Comparison of ENCODE assay signal across 18 cellular contexts in genomic region chr3:84772841-84773240, GRCh38.
DNase-seq lines count a peak whose midpoint lies in the region; ATAC-seq, FAIRE-seq and TF ChIP-seq lines count a peak whose summit lies in the region.
"Had no signal": no experiment of that assay in that cellular context is flagged by ENCODE, and none has a peak within 500 bp of the region (broad histone marks: within the 10 kb centered on the region; RNA-seq: fewer than 3 reads in every experiment).

No MANE protein-coding gene starts in this region.

- H3F3A ChIP-seq in neural cell (ENCODE audit: insufficient read depth, low read length, poor library complexity, severe bottlenecking) = no peaks in the 10 kb centered on the region

- H3K9me3 ChIP-seq in GM12878 (replicated peaks; ENCODE audit: control insufficient read depth, insufficient read depth, low read length) = no peaks in the 10 kb centered on the region
- H3K9me3 ChIP-seq in neural cell (ENCODE audit: low read length) = no peaks in the 10 kb centered on the region
- no peaks in the 10 kb centered on the region for H3K9me3 ChIP-seq in colonic mucosa

- no TSS peak for BruUV-seq in GM12878 (replicated peaks; lab: Mats Ljungman, UMichigan)

- 0% methylated on average over 1 of the region's 1 CpG for WGBS in GM12878 (ENCODE audit: insufficient coverage, insufficient replicate concordance, low lambda C conversion rate, missing lambda C conversion rate)

- H3K27ac ChIP-seq in GM12878 (ENCODE audit: control insufficient read depth, insufficient read depth) (no peak overlapping the region), neural cell (ENCODE audit: low read length) (no peak overlapping the region), colonic mucosa (no peak overlapping the region), caudate nucleus (ENCODE audit: low read depth, low read length) (no peak overlapping the region)
- H3K27ac ChIP-seq: sigmoid colon, transverse colon had no signal

- no peaks in the 10 kb centered on the region for H4K20me1 ChIP-seq in GM12878 (ENCODE audit: control insufficient read depth, insufficient read depth)
- no peaks in the 10 kb centered on the region for H4K20me1 ChIP-seq in neural cell (ENCODE audit: insufficient read depth)

- H3K27me3 ChIP-seq in GM12878 (replicated peaks in 1 of 2; ENCODE audit: control insufficient read depth in 2 of 2, insufficient read depth in 2 of 2, low read length in 1 of 2) = no peaks in the 10 kb centered on the region
- no peaks in the 10 kb centered on the region for H3K27me3 ChIP-seq in neural cell (ENCODE audit: insufficient read depth, low read depth, low read length)
- no peaks in the 10 kb centered on the region for H3K27me3 ChIP-seq in colonic mucosa
- H3K27me3 ChIP-seq: sigmoid colon, transverse colon had no signal

- SMC1A ChIA-PET in GM12878 (lab: Charles Lee; ENCODE audit: uncharacterized antibody, unreplicated experiment) = interaction anchor here (0.7 to 5.0 kb wide), 3 partner anchors 13 to 225 kb away, joined by 3 to 52 read pairs (median 6); no protein-coding TSS in a partner anchor

- H3K79me2 ChIP-seq in GM12878 (ENCODE audit: control insufficient read depth, insufficient read depth, low read length) (no peaks in the 10 kb centered on the region), neural cell (replicated peaks; ENCODE audit: insufficient read depth, low read length) (no peaks in the 10 kb centered on the region)

- in situ Hi-C loops in GM12878 (cut with MboI) = no loop called here

- RAD21 ChIA-PET in GM12878 (lab: Charles Lee; ENCODE audit: unreplicated experiment) = interaction anchor here (5.2 kb wide), 1 partner anchor 225 kb away, joined by 35 read pairs; no protein-coding TSS in a partner anchor

- H3K4me3 ChIP-seq in GM12878 (no peak overlapping the region), neural cell (ENCODE audit: low read length) (no peak overlapping the region), colonic mucosa (no peak overlapping the region)
- H3K4me3 ChIP-seq: K562, sigmoid colon, transverse colon had no signal

- H3K9ac ChIP-seq in GM12878 (ENCODE audit: control insufficient read depth, insufficient read depth, low read length) = no peak overlapping the region
- H3K9ac ChIP-seq in neural cell (ENCODE audit: low read length) = no peak overlapping the region
- H3K9ac ChIP-seq in colonic mucosa (ENCODE audit: low read depth in 2 of 2, low read length in 2 of 2) = no peak overlapping the region

- H3K4me2 ChIP-seq in GM12878 (ENCODE audit: control insufficient read depth, insufficient read depth) (no peak overlapping the region), neural cell (ENCODE audit: low read length) (no peak overlapping the region)

- no peak; a peak in 1 of 6 replicates for TF ChIP-seq CTCF in GM12878 (IDR thresholded peaks at IDR 0.05 in 2 of 3, conservative IDR thresholded peaks at IDR 0.05 in 1 of 3; ENCODE audit: control insufficient read depth in 2 of 3, extremely low read depth in 1 of 3, insufficient read depth in 1 of 3, low read depth in 3 of 3, low read length in 3 of 3)
- TF ChIP-seq CTCF in neural cell (IDR thresholded peaks at IDR 0.05; ENCODE audit: poor library complexity, severe bottlenecking) = no peak
- TF ChIP-seq CTCF in colonic mucosa (IDR thresholded peaks at IDR 0.05) = no peak

- H3K4me1 ChIP-seq in GM12878 (ENCODE audit: control insufficient read depth, insufficient read depth, low read length) (no peaks in the 10 kb centered on the region), colonic mucosa (no peaks in the 10 kb centered on the region)
- H3K4me1 ChIP-seq: sigmoid colon, transverse colon had no signal

- POLR2A ChIA-PET in GM12878 (lab: Charles Lee) = no interaction called here

- CTCF ChIA-PET in GM12878 (lab: Yijun Ruan, JAX) = interaction anchor here (0.7 to 5.0 kb wide), 2 partner anchors 225 to 229 kb away, joined by 3 to 80 read pairs; no protein-coding TSS in a partner anchor

- H2AFZ ChIP-seq in GM12878 (ENCODE audit: control insufficient read depth, low read depth, low read length) (no peak overlapping the region), neural cell (ENCODE audit: low read depth, low read length) (no peak overlapping the region)

- no peak for TF ChIP-seq RAD21 in GM12878 (IDR thresholded peaks at IDR 0.05; ENCODE audit: insufficient read depth, low read depth, low read length)
- TF ChIP-seq RAD21 in neural cell (conservative IDR thresholded peaks at IDR 0.05) = peak; percentile 31

- H3K36me3 ChIP-seq in GM12878 (ENCODE audit: control insufficient read depth in 2 of 2, insufficient read depth in 2 of 2, low read length in 1 of 2) (no peaks in the 10 kb centered on the region), neural cell (ENCODE audit: insufficient read depth, low read length) (no peaks in the 10 kb centered on the region), colonic mucosa (no peaks in the 10 kb centered on the region)
- H3K36me3 ChIP-seq: sigmoid colon, transverse colon had no signal

- H3K9me2 ChIP-seq in neural cell (ENCODE audit: insufficient read depth, low read length) = no peaks in the 10 kb centered on the region

- peak; percentile 0 for DNase-seq in NCI-H1092 (lab: John Stamatoyannopoulos, UW)
- no peak for DNase-seq in NCI-H1092 treated with DMSO at 0.1 percent for 48 hours (lab: John Stamatoyannopoulos, UW)
- peak; percentile 17 for DNase-seq in NCI-H2029 (lab: John Stamatoyannopoulos, UW)
- DNase-seq in GM12878 (ENCODE audit: low read depth, low spot score) = no peak
- DNase-seq in colonic mucosa = no peak
- DNase-seq in activated T-cell treated with anti-CD3 and anti-CD28 coated beads, Interleukin-2, amount 50 U/mL, for 48 hours = no peak
- DNase-seq in caudate nucleus (lab: John Stamatoyannopoulos, UW) = no peak
- DNase-seq: activated gamma-delta T cell; CD8-positive, alpha-beta memory T cell; GDM1; NCI-H1417 treated with DMSO at 0.1 percent for 48 hours; Right ventricle myocardium superior; sigmoid colon; transverse colon had no signal

- FAIRE-seq in GM12878 (lab: Jason Lieb, UNC) = no peak
- FAIRE-seq: astrocyte, K562 had no signal

- no peak for TF ChIP-seq POLR2A in GM12878 (IDR thresholded peaks at IDR 0.05; ENCODE audit: low read depth, low read length)

- peak; percentile 34; the same call in 1 of the 3 replicates for ATAC-seq in GM12878
- ATAC-seq: K562; stimulated activated effector memory CD8-positive, alpha-beta T cell treated with anti-CD3 and anti-CD28 coated beads, Interleukin-12 subunit alpha, Interleukin-12 subunit beta, amount 100 ng/mL, for 72 hours had no signal

- TF ChIP-seq EP300 in GM12878 (IDR thresholded peaks at IDR 0.05; ENCODE audit: borderline replicate concordance in 1 of 2, control insufficient read depth in 1 of 2, low read depth in 2 of 2, low read length in 2 of 2) (no peak), neural cell (conservative IDR thresholded peaks at IDR 0.05; ENCODE audit: poor library complexity, severe bottlenecking) (no peak)

- intact Hi-C loops in GM12878 (cut with micrococcal nuclease; ENCODE audit: unreplicated experiment) (loop anchor here (2.0 kb wide), 1 partner anchor 224 kb away; no protein-coding TSS in a partner anchor), colonic mucosa (cut with DNase I) (no loop called here)

TF ChIP-seq in GM12878, 131 proteins besides CTCF, POLR2A, EP300 and RAD21:
- TF ChIP-seq CBX3 (IDR thresholded peaks at IDR 0.05; ENCODE audit: borderline replicate concordance, low read depth) (no peak), RAD51 (IDR thresholded peaks at IDR 0.05) (no peak), TAF1 (IDR thresholded peaks at IDR 0.05; ENCODE audit: borderline replicate concordance, low read depth, low read length) (no peak), ZZZ3 (IDR thresholded peaks at IDR 0.05; ENCODE audit: control insufficient read depth, insufficient read length, low read depth) (no peak)

TF ChIP-seq in neural cell, 6 proteins besides CTCF, POLR2A, EP300 and RAD21:
- no peak for TF ChIP-seq REST (IDR thresholded peaks at IDR 0.05; ENCODE audit: borderline replicate concordance)
- peak; percentile 16 for TF ChIP-seq SMC3 (conservative IDR thresholded peaks at IDR 0.05; ENCODE audit: poor library complexity)
- no peak for TF ChIP-seq MXI1 (conservative IDR thresholded peaks at IDR 0.05; ENCODE audit: poor library complexity, severe bottlenecking)

Comparison
In these comparisons a context has a peak if more than half of its experiments do, and no peak if none do; other contexts are left out.
1. DNase-seq: peak in NCI-H1092 (single experiment) and NCI-H2029 (single experiment); none in NCI-H1092 treated with DMSO at 0.1 percent for 48 hours (single experiment), GM12878 (single experiment), colonic mucosa (single experiment), activated T-cell treated with anti-CD3 and anti-CD28 coated beads, Interleukin-2, amount 50 U/mL, for 48 hours (0 of 2) and caudate nucleus (0 of 61).